9 cellular contexts compared by ENCODE assay signal in the genomic region with DNA sequence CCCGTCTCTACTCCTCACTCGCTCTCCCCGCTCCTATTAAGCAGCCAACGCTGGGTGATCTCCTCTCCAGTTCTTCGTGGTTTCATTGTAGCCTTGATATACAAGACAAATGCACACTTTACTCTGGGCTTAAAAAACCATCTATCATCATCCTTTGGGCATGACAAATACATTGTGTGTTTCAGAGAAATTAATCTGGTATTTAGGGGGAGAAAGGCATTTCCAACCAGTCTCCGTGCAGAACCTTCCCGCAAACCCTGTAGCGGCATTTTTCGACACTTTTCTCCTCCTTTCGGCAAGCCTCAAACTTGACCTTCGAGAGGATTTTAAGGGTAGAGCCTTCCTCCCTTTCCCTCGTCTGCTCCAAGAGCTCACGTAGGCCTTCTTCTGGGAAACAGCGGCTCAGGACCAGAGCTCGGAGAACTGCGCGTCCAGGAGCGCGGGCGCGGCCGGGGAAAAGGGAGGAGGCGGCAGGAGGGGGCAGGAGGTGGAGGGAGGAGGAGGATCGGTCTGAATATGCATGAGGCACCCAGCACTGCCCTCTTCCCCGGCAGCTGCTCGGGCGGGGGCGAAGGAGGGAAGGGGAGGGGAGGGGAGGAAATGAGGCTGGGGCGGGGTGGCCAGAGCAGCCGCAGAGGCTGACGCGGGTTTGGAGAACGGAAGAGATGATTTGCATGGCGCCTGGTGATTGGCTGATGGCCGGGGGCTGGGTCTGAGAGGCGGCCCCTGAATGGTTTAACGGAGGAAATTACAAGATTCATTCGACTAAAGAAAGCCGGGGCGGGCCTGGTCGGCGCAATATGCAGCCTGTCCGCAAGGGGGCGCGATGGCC.
DNase-seq lines count a peak whose midpoint lies in the region; ATAC-seq, FAIRE-seq and TF ChIP-seq lines count a peak whose summit lies in the region.
"Had no signal": no experiment of that assay in that cellular context is flagged by ENCODE, and none has a peak within 500 bp of the region (broad histone marks: within the 10 kb centered on the region; RNA-seq: fewer than 3 reads in every experiment).

No MANE protein-coding gene starts in this region.

- CTCF ChIA-PET in activated CD8-positive, alpha-beta memory T cell treated with anti-CD3 and anti-CD28 coated beads, Interleukin-2, amount 10 ng/mL, durations not matched to agents 7 days and 5 days (lab: Charles Lee), result interaction anchor here (0.8 to 1.7 kb wide), 2 partner anchors 539 to 542 kb away, joined by 3 to 6 read pairs; no protein-coding TSS in a partner anchor

- no peaks in the 10 kb centered on the region for H3K9me3 Mint-ChIP-seq in activated CD8-positive, alpha-beta memory T cell treated with anti-CD3 and anti-CD28 coated beads, Interleukin-2, amount 10 ng/mL, durations not matched to agents 7 days and 5 days (ENCODE audit: low read depth)
- no peaks in the 10 kb centered on the region for H3K9me3 Mint-ChIP-seq in endothelial cell (ENCODE audit: unreplicated experiment)

- no peak overlapping the region for H3K27ac ChIP-seq in mesodermal cell (ENCODE audit: low read depth, low read length, severe bottlenecking)

- H3K4me1 Mint-ChIP-seq in activated CD8-positive, alpha-beta memory T cell treated with anti-CD3 and anti-CD28 coated beads, Interleukin-2, amount 10 ng/mL, durations not matched to agents 7 days and 5 days, result peaks cover 19% of the 10 kb centered on the region
- H3K4me1 Mint-ChIP-seq in endothelial cell (ENCODE audit: unreplicated experiment), result peaks cover 18% of the 10 kb centered on the region

- H3K4me3 ChIP-seq in mesodermal cell (ENCODE audit: extremely low read depth, insufficient read depth, low read length, poor library complexity, severe bottlenecking), result peak overlapping the region; percentile 33

- peak; percentile 97 for DNase-seq in Caki2 (ENCODE audit: low read depth)
- peak; percentile 89 for DNase-seq in HTR-8/SVneo (ENCODE audit: insufficient read length, low spot score)
- DNase-seq in NK-92 treated with Interleukin-12 subunit alpha and Interleukin-12 subunit beta, amount 100 ng/mL, for 24 hours (lab: John Stamatoyannopoulos, UW), result peak; percentile 13
- peak; percentile 98 for DNase-seq in activated CD8-positive, alpha-beta memory T cell treated with anti-CD3 and anti-CD28 coated beads, Interleukin-2, amount 10 ng/mL, durations not matched to agents 7 days and 5 days
- DNase-seq in endothelial cell (ENCODE audit: low spot score), result peak; percentile 99
- DNase-seq in stimulated activated CD8-positive, alpha-beta memory T cell treated with anti-CD3 and anti-CD28 coated beads, Interleukin-12 subunit alpha, Interleukin-12 subunit beta, amount 100 ng/mL, for 4 hours (ENCODE audit: low read depth), result peak; percentile 67

- 0 to 1% methylated on average over 13 to 23 of the region's 45 CpGs for WGBS in mesodermal cell (ENCODE audit: insufficient coverage in 2 of 2), 2 experiments

- no peak overlapping the region for H3K27ac Mint-ChIP-seq in activated CD8-positive, alpha-beta memory T cell treated with anti-CD3 and anti-CD28 coated beads, Interleukin-2, amount 10 ng/mL, durations not matched to agents 7 days and 5 days
- no peak overlapping the region for H3K27ac Mint-ChIP-seq in endothelial cell (ENCODE audit: unreplicated experiment)

- peaks cover 8% of the 10 kb centered on the region for H3K4me1 ChIP-seq in mesodermal cell (ENCODE audit: control insufficient read depth, insufficient read depth, low read length, poor library complexity, severe bottlenecking)

- peak; percentile 71 for TF ChIP-seq CTCF in endothelial cell (IDR thresholded peaks at IDR 0.05; ENCODE audit: unreplicated experiment)

- H3K27me3 Mint-ChIP-seq in activated CD8-positive, alpha-beta memory T cell treated with anti-CD3 and anti-CD28 coated beads, Interleukin-2, amount 10 ng/mL, durations not matched to agents 7 days and 5 days, result peaks cover 36% of the 10 kb centered on the region
- H3K27me3 Mint-ChIP-seq in endothelial cell (ENCODE audit: unreplicated experiment), result peaks cover 7% of the 10 kb centered on the region

- no peak overlapping the region for H3K4me3 Mint-ChIP-seq in activated CD8-positive, alpha-beta memory T cell treated with anti-CD3 and anti-CD28 coated beads, Interleukin-2, amount 10 ng/mL, durations not matched to agents 7 days and 5 days
- no peak overlapping the region for H3K4me3 Mint-ChIP-seq in endothelial cell (ENCODE audit: unreplicated experiment)

- no peaks in the 10 kb centered on the region for H3K9me3 ChIP-seq in mesodermal cell (ENCODE audit: control insufficient read depth, low read length)

- FAIRE-seq in HTR-8/SVneo (lab: Jason Lieb, UNC), result peak; percentile 33
- FAIRE-seq: islet of Langerhans had no signal

- H3K36me3 ChIP-seq in mesodermal cell (ENCODE audit: control insufficient read depth, insufficient read depth, low read length), result no peaks in the 10 kb centered on the region

- ATAC-seq in GM21423 (IDR thresholded peaks at IDR 0.05; ENCODE audit: unreplicated experiment), result peak; percentile 96
- peak; percentile 94 for ATAC-seq in activated CD8-positive, alpha-beta memory T cell treated with anti-CD3 and anti-CD28 coated beads, Interleukin-2, amount 10 ng/mL, durations not matched to agents 7 days and 5 days

- H3K36me3 Mint-ChIP-seq in activated CD8-positive, alpha-beta memory T cell treated with anti-CD3 and anti-CD28 coated beads, Interleukin-2, amount 10 ng/mL, durations not matched to agents 7 days and 5 days, result no peaks in the 10 kb centered on the region
- H3K36me3 Mint-ChIP-seq in endothelial cell (ENCODE audit: low read depth, unreplicated experiment), result no peaks in the 10 kb centered on the region

- in situ Hi-C loops in Caki2 (cut with HindIII; ENCODE audit: low pct_unique_long_range_greater_than_20kb, low sequenced_read_pairs), result loop anchor here (25.0 kb wide), 1 partner anchor 546 kb away; no protein-coding TSS in a partner anchor

Comparison
In these comparisons a context has a peak if more than half of its experiments do, and no peak if none do; other contexts are left out.
1. DNase-seq: peak in every context shown above with its lines; median percentile 99 in endothelial cell; 98 in activated CD8-positive, alpha-beta memory T cell treated with anti-CD3 and anti-CD28 coated beads, Interleukin-2, amount 10 ng/mL, durations not matched to agents 7 days and 5 days; 97 in Caki2; 89 in HTR-8/SVneo; 67 in stimulated activated CD8-positive, alpha-beta memory T cell treated with anti-CD3 and anti-CD28 coated beads, Interleukin-12 subunit alpha, Interleukin-12 subunit beta, amount 100 ng/mL, for 4 hours; 13 in NK-92 treated with Interleukin-12 subunit alpha and Interleukin-12 subunit beta, amount 100 ng/mL, for 24 hours.